ENCODE assay signal across 13 cellular contexts in genomic region chr1:9722378-9722749, GRCh38.
DNase-seq lines count a peak whose midpoint lies in the region; ATAC-seq and TF ChIP-seq lines count a peak whose summit lies in the region.
"Had no signal": no experiment of that assay in that cellular context is flagged by ENCODE, and none has a peak within 500 bp of the region (broad histone marks: within the 10 kb centered on the region; RNA-seq: fewer than 3 reads in every experiment).

No MANE protein-coding gene starts in this region.

- H3K4me3 Mint-ChIP-seq in activated naive CD4-positive, alpha-beta T cell treated with anti-CD3 and anti-CD28 coated beads, Interleukin-2, amount 10 ng/mL, durations not matched to agents 7 days and 5 days = no peak overlapping the region
- H3K4me3 Mint-ChIP-seq in central memory CD8-positive, alpha-beta T cell = no peak overlapping the region
- H3K4me3 Mint-ChIP-seq in stimulated activated effector memory CD8-positive, alpha-beta T cell treated with anti-CD3 and anti-CD28 coated beads, Interleukin-12 subunit alpha, Interleukin-12 subunit beta, amount 100 ng/mL, for 72 hours = no peak overlapping the region
- no peak overlapping the region for H3K4me3 Mint-ChIP-seq in Calu3 (ENCODE audit: low read depth, unreplicated experiment)
- H3K4me3 Mint-ChIP-seq: CD14-positive monocyte had no signal

- peak overlapping the region; percentile 58 for H3K27ac Mint-ChIP-seq in activated naive CD4-positive, alpha-beta T cell treated with anti-CD3 and anti-CD28 coated beads, Interleukin-2, amount 10 ng/mL, durations not matched to agents 7 days and 5 days
- H3K27ac Mint-ChIP-seq in central memory CD8-positive, alpha-beta T cell (ENCODE audit: low read depth) = peak overlapping the region; percentile 16
- H3K27ac Mint-ChIP-seq in stimulated activated effector memory CD8-positive, alpha-beta T cell treated with anti-CD3 and anti-CD28 coated beads, Interleukin-12 subunit alpha, Interleukin-12 subunit beta, amount 100 ng/mL, for 72 hours = peak overlapping the region; percentile 89
- no peak overlapping the region for H3K27ac Mint-ChIP-seq in Calu3 (ENCODE audit: unreplicated experiment)

- no peak for TF ChIP-seq CTCF in Calu3 (IDR thresholded peaks at IDR 0.05; ENCODE audit: unreplicated experiment)

- intact Hi-C loops in Calu3 (cut with micrococcal nuclease; ENCODE audit: unreplicated experiment) = loop anchor here (10.0 kb wide), 1 partner anchor 142 kb away; no protein-coding TSS in a partner anchor

- no peaks in the 10 kb centered on the region for H3K9me3 Mint-ChIP-seq in activated naive CD4-positive, alpha-beta T cell treated with anti-CD3 and anti-CD28 coated beads, Interleukin-2, amount 10 ng/mL, durations not matched to agents 7 days and 5 days
- no peaks in the 10 kb centered on the region for H3K9me3 Mint-ChIP-seq in central memory CD8-positive, alpha-beta T cell
- H3K9me3 Mint-ChIP-seq in stimulated activated effector memory CD8-positive, alpha-beta T cell treated with anti-CD3 and anti-CD28 coated beads, Interleukin-12 subunit alpha, Interleukin-12 subunit beta, amount 100 ng/mL, for 72 hours = no peaks in the 10 kb centered on the region
- no peaks in the 10 kb centered on the region for H3K9me3 Mint-ChIP-seq in Calu3 (ENCODE audit: low read depth, unreplicated experiment)

- H3K36me3 Mint-ChIP-seq in activated naive CD4-positive, alpha-beta T cell treated with anti-CD3 and anti-CD28 coated beads, Interleukin-2, amount 10 ng/mL, durations not matched to agents 7 days and 5 days = peaks cover 77% of the 10 kb centered on the region
- H3K36me3 Mint-ChIP-seq in central memory CD8-positive, alpha-beta T cell (ENCODE audit: insufficient read depth) = peaks cover 75% of the 10 kb centered on the region
- peaks cover 100% of the 10 kb centered on the region for H3K36me3 Mint-ChIP-seq in stimulated activated effector memory CD8-positive, alpha-beta T cell treated with anti-CD3 and anti-CD28 coated beads, Interleukin-12 subunit alpha, Interleukin-12 subunit beta, amount 100 ng/mL, for 72 hours
- peaks cover 2% of the 10 kb centered on the region for H3K36me3 Mint-ChIP-seq in Calu3 (ENCODE audit: insufficient read depth, unreplicated experiment)

- ATAC-seq in central memory CD8-positive, alpha-beta T cell (replicated peaks; ENCODE audit: extremely low read depth, poor library complexity, severe bottlenecking) = no peak
- no peak for ATAC-seq in stimulated activated effector memory CD8-positive, alpha-beta T cell treated with anti-CD3 and anti-CD28 coated beads, Interleukin-12 subunit alpha, Interleukin-12 subunit beta, amount 100 ng/mL, for 72 hours
- ATAC-seq in esophagus mucosa = no peak
- ATAC-seq: PC-3 had no signal

- H3K27me3 Mint-ChIP-seq in activated naive CD4-positive, alpha-beta T cell treated with anti-CD3 and anti-CD28 coated beads, Interleukin-2, amount 10 ng/mL, durations not matched to agents 7 days and 5 days = peaks cover 5% of the 10 kb centered on the region
- no peaks in the 10 kb centered on the region for H3K27me3 Mint-ChIP-seq in central memory CD8-positive, alpha-beta T cell
- H3K27me3 Mint-ChIP-seq in Calu3 (ENCODE audit: unreplicated experiment) = no peaks in the 10 kb centered on the region

- no TSS peak for BruUV-seq in Calu3 (replicated peaks; lab: Mats Ljungman, UMichigan)

- no peak overlapping the region for H3K4me3 ChIP-seq in H7 (ENCODE audit: insufficient read depth, low read depth, low read length)
- H3K4me3 ChIP-seq: GM23248 had no signal

- DNase-seq in activated naive CD4-positive, alpha-beta T cell treated with anti-CD3 and anti-CD28 coated beads, Interleukin-2, amount 10 ng/mL, durations not matched to agents 7 days and 5 days = no peak
- DNase-seq in activated naive CD4-positive, alpha-beta T cell (lab: John Stamatoyannopoulos, UW) = no peak
- DNase-seq in H7 (peak; percentile 28), SHP77 (lab: John Stamatoyannopoulos, UW) (no peak), Calu3 (no peak)
- no peak for DNase-seq in central memory CD8-positive, alpha-beta T cell (ENCODE audit: low spot score in 2 of 2)
- DNase-seq in stimulated activated effector memory CD8-positive, alpha-beta T cell treated with anti-CD3 and anti-CD28 coated beads, Interleukin-12 subunit alpha, Interleukin-12 subunit beta, amount 100 ng/mL, for 72 hours (ENCODE audit: low spot score in 2 of 2) = no peak
- DNase-seq: NCI-H1436 treated with DMSO at 0.1 percent for 48 hours, NCI-H748 treated with DMSO at 0.1 percent for 48 hours had no signal

- peaks cover 8% of the 10 kb centered on the region for H3K36me3 ChIP-seq in H7 (replicated peaks; ENCODE audit: control insufficient read depth, insufficient read depth, low read length)

- CTCF ChIA-PET in activated naive CD4-positive, alpha-beta T cell treated with anti-CD3 and anti-CD28 coated beads, Interleukin-2, amount 10 ng/mL, durations not matched to agents 7 days and 5 days (lab: Charles Lee) = interaction anchor here (1.7 to 2.4 kb wide), 2 partner anchors 92 to 143 kb away, joined by 5 to 17 read pairs; no protein-coding TSS in a partner anchor
- CTCF ChIA-PET in Calu3 (lab: Charles Lee) = interaction anchor here (0.5 kb wide), 1 partner anchor 95 kb away, joined by 7 read pairs; no protein-coding TSS in a partner anchor

- peaks cover 85% of the 10 kb centered on the region for H3K4me1 Mint-ChIP-seq in activated naive CD4-positive, alpha-beta T cell treated with anti-CD3 and anti-CD28 coated beads, Interleukin-2, amount 10 ng/mL, durations not matched to agents 7 days and 5 days
- peaks cover 18% of the 10 kb centered on the region for H3K4me1 Mint-ChIP-seq in central memory CD8-positive, alpha-beta T cell
- H3K4me1 Mint-ChIP-seq in stimulated activated effector memory CD8-positive, alpha-beta T cell treated with anti-CD3 and anti-CD28 coated beads, Interleukin-12 subunit alpha, Interleukin-12 subunit beta, amount 100 ng/mL, for 72 hours = peaks cover 59% of the 10 kb centered on the region
- H3K4me1 Mint-ChIP-seq in Calu3 (ENCODE audit: low read depth, unreplicated experiment) = no peaks in the 10 kb centered on the region

- H3K27me3 ChIP-seq in H7 (ENCODE audit: control insufficient read depth, insufficient read depth, low read length) = no peaks in the 10 kb centered on the region
